ENCODE assay signal across 10 cellular contexts in the genomic region with DNA sequence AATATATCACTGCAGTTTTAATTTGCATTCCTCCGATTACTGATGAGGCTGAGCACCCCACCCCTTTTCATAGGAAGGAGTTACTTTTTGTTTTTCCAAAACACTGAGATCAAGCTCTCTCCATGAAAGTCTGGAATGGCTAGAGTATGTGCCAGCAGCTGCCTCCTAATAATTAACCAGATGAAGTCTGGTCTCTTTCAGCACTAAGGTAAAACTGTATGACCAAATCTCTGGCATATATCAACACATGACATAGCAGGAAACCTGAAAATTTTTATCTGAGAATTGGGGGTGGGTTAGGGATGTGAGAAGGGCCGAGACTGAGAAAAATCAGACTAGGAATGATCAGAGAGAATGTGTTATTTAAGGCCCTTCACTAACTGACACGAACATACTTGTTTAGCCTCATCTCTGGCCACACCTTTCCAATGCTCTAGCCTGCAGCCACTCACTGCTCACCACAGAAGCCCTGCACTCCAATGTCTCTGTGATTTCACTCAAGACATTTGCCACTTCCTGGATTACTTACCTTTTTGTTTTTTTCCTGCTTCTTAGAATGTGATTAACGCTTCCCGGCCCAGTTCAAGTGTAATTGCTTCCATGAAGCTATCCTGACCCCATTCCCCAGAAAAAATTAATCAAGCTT. TPM values are rescaled to one million over a fixed set of nuclear protein-coding genes. Genes with fewer than 3 reads are reported as not detected.
DNase-seq lines count a peak whose midpoint lies in the region; ATAC-seq, FAIRE-seq and TF ChIP-seq lines count a peak whose summit lies in the region.
"Had no signal": no experiment of that assay in that cellular context is flagged by ENCODE, and none has a peak within 500 bp of the region (broad histone marks: within the 10 kb centered on the region; RNA-seq: fewer than 3 reads in every experiment).

No MANE protein-coding gene starts in this region.

- H3K4me2 ChIP-seq in GM12878 (ENCODE audit: control insufficient read depth, insufficient read depth) (0 out of 2 replicates have a peak overlapping the region, but pooled peaks have one; percentile 23), HepG2 (ENCODE audit: low read depth, low read length) (no peak overlapping the region)

- FAIRE-seq in GM12878 (lab: Jason Lieb, UNC) (no peak), HepG2 (lab: Jason Lieb, UNC) (no peak)

- no peak overlapping the region for H2AFZ ChIP-seq in GM12878 (ENCODE audit: control insufficient read depth, low read depth, low read length)
- H2AFZ ChIP-seq in HepG2 (ENCODE audit: low read length): no peak overlapping the region

- H3K79me2 ChIP-seq in GM12878 (ENCODE audit: control insufficient read depth, insufficient read depth, low read length) (peaks cover 53% of the 10 kb centered on the region), HepG2 (ENCODE audit: insufficient read depth, low read length) (peaks cover 28% of the 10 kb centered on the region)

- no peak overlapping the region for H3K9ac ChIP-seq in GM12878 (ENCODE audit: control insufficient read depth, insufficient read depth, low read length)
- no peak overlapping the region for H3K9ac ChIP-seq in HepG2 (ENCODE audit: insufficient read depth, low read depth, low read length)

- SMC1A ChIA-PET in GM12878 (lab: Charles Lee; ENCODE audit: uncharacterized antibody, unreplicated experiment): interaction anchor here (1.0 to 24.6 kb wide), 7 partner anchors 9 to 35 kb away, joined by 3 to 470 read pairs (median 5); a partner anchor contains a TSS

- no peak for TF ChIP-seq RAD21 in GM12878 (IDR thresholded peaks at IDR 0.05; ENCODE audit: insufficient read depth, low read depth, low read length)
- TF ChIP-seq RAD21 in HepG2 (CRISPR knock-in tag; IDR thresholded peaks at IDR 0.05): no peak

- H4K20me1 ChIP-seq in GM12878 (ENCODE audit: control insufficient read depth, insufficient read depth) (no peaks in the 10 kb centered on the region), HepG2 (ENCODE audit: insufficient read depth, low read length) (no peaks in the 10 kb centered on the region; the same call in 1 of the 2 replicates)

- no peaks in the 10 kb centered on the region for H3K9me3 Mint-ChIP-seq in activated naive CD4-positive, alpha-beta T cell treated with anti-CD3 and anti-CD28 coated beads for 36 hours

- H3K36me3 ChIP-seq in GM12878 (ENCODE audit: control insufficient read depth in 2 of 2, insufficient read depth in 2 of 2, low read length in 1 of 2) (peaks cover 0 to 8% of the 10 kb centered on the region in 2 experiments; a peak in 3 of 4 replicates), HepG2 (replicated peaks in 1 of 2; ENCODE audit: control insufficient read depth in 1 of 2, insufficient read depth in 2 of 2, low read length in 2 of 2) (no peaks in the 10 kb centered on the region), thymus (ENCODE audit: control insufficient read depth, insufficient read depth) (peaks cover 2% of the 10 kb centered on the region)
- H3K36me3 ChIP-seq: colonic mucosa had no signal

- no peaks in the 10 kb centered on the region for H3K36me3 Mint-ChIP-seq in activated naive CD4-positive, alpha-beta T cell treated with anti-CD3 and anti-CD28 coated beads for 36 hours (ENCODE audit: low read depth)

- H3K4me3 Mint-ChIP-seq in activated naive CD4-positive, alpha-beta T cell treated with anti-CD3 and anti-CD28 coated beads for 36 hours: peak overlapping the region; percentile 1

- TF ChIP-seq EP300 in GM12878 (IDR thresholded peaks at IDR 0.05; ENCODE audit: borderline replicate concordance in 1 of 2, control insufficient read depth in 1 of 2, low read depth in 2 of 2, low read length in 2 of 2) (no peak), HepG2 (IDR thresholded peaks at IDR 0.05; ENCODE audit: low read depth in 2 of 2, low read length in 2 of 2) (no peak), HepG2 (CRISPR knock-in tag; IDR thresholded peaks at IDR 0.05; ENCODE audit: borderline replicate concordance) (no peak)

- peak overlapping the region; percentile 50 for H3K27ac ChIP-seq in GM12878 (ENCODE audit: control insufficient read depth, insufficient read depth)
- peak overlapping the region; percentile 20 for H3K27ac ChIP-seq in HepG2 (ENCODE audit: extremely low read length, insufficient read depth, low read length)
- peak overlapping the region; percentile 65 for H3K27ac ChIP-seq in thymus (ENCODE audit: low read depth)
- H3K27ac ChIP-seq: colonic mucosa had no signal

- H3K27me3 ChIP-seq in GM12878 (replicated peaks in 1 of 2; ENCODE audit: control insufficient read depth in 2 of 2, insufficient read depth in 2 of 2, low read length in 1 of 2): no peaks in the 10 kb centered on the region
- H3K27me3 ChIP-seq in HepG2 (ENCODE audit: control insufficient read depth in 1 of 2, insufficient read depth in 2 of 2, low read length in 2 of 2): no peaks in the 10 kb centered on the region
- H3K27me3 ChIP-seq in thymus (ENCODE audit: control insufficient read depth, insufficient read depth): no peaks in the 10 kb centered on the region
- H3K27me3 ChIP-seq: colonic mucosa had no signal

- peak; percentile 45 for DNase-seq in activated naive CD4-positive, alpha-beta T cell treated with anti-CD3 and anti-CD28 coated beads for 36 hours
- DNase-seq in activated naive CD4-positive, alpha-beta T cell treated with Interleukin-2 at 50 U/mL for 16 hours: no peak
- DNase-seq in GM12878 (ENCODE audit: low read depth, low spot score) (no peak), HepG2 (ENCODE audit: low spot score) (no peak), NCI-H1694 treated with DMSO at 0.1 percent for 48 hours (lab: John Stamatoyannopoulos, UW) (no peak), NCI-H82 (lab: John Stamatoyannopoulos, UW) (no peak)
- DNase-seq: colonic mucosa, NCI-H1930 had no signal

- TF ChIP-seq CTCF in GM12878 (IDR thresholded peaks at IDR 0.05 in 2 of 3, conservative IDR thresholded peaks at IDR 0.05 in 1 of 3; ENCODE audit: control insufficient read depth in 2 of 3, extremely low read depth in 1 of 3, insufficient read depth in 1 of 3, low read depth in 3 of 3, low read length in 3 of 3) (no peak), HepG2 (CRISPR knock-in tag; IDR thresholded peaks at IDR 0.05) (no peak)

- CTCF ChIA-PET in activated naive CD4-positive, alpha-beta T cell treated with anti-CD3 and anti-CD28 coated beads for 36 hours (lab: Charles Lee): interaction anchor here (1.0 kb wide), 1 partner anchor 68 kb away, joined by 3 read pairs; no protein-coding TSS in a partner anchor
- CTCF ChIA-PET in GM12878 (lab: Yijun Ruan, JAX): interaction anchor here (0.5 to 1.7 kb wide), 3 partner anchors 10 to 204 kb away, joined by 3 to 7 read pairs (median 4); no protein-coding TSS in a partner anchor
- CTCF ChIA-PET in HepG2 (lab: Yijun Ruan, JAX; ENCODE audit: low intra/inter-chr PET ratio, low total read pairs): no interaction called here

- intact Hi-C loops in activated naive CD4-positive, alpha-beta T cell treated with anti-CD3 and anti-CD28 coated beads for 36 hours (cut with micrococcal nuclease): no loop called here
- intact Hi-C loops in GM12878 (cut with micrococcal nuclease; ENCODE audit: unreplicated experiment): no loop called here
- intact Hi-C loops in HepG2 (cut with micrococcal nuclease; ENCODE audit: unreplicated experiment): no loop called here

- peak; percentile 67 for ATAC-seq in GM12878
- ATAC-seq in HepG2: peak; percentile 57; the same call in 2 of the 3 replicates
- ATAC-seq in GM18517 (IDR thresholded peaks at IDR 0.05; ENCODE audit: unreplicated experiment): no peak

- H3K9me3 ChIP-seq in GM12878 (replicated peaks; ENCODE audit: control insufficient read depth, insufficient read depth, low read length): no peaks in the 10 kb centered on the region
- no peaks in the 10 kb centered on the region for H3K9me3 ChIP-seq in HepG2 (ENCODE audit: low read length)
- H3K9me3 ChIP-seq in thymus (ENCODE audit: control insufficient read depth): no peaks in the 10 kb centered on the region
- H3K9me3 ChIP-seq: colonic mucosa had no signal

- 98% methylated on average over 5 of the region's 5 CpGs for WGBS in GM12878 (ENCODE audit: insufficient coverage, insufficient replicate concordance, low lambda C conversion rate, missing lambda C conversion rate)
- 79% methylated on average over 5 of the region's 5 CpGs for WGBS in HepG2 (ENCODE audit: low lambda C conversion rate)
- WGBS in thymus: 41% methylated on average over 5 of the region's 5 CpGs

- H3K4me1 ChIP-seq in GM12878 (ENCODE audit: control insufficient read depth, insufficient read depth, low read length): peaks cover 11% of the 10 kb centered on the region
- H3K4me1 ChIP-seq in HepG2 (ENCODE audit: insufficient read depth, low read length): peaks cover 16% of the 10 kb centered on the region
- H3K4me1 ChIP-seq in thymus (ENCODE audit: control insufficient read depth, insufficient read depth, low read length): no peaks in the 10 kb centered on the region
- H3K4me1 ChIP-seq: colonic mucosa had no signal

- RAD21 ChIA-PET in GM12878 (lab: Charles Lee; ENCODE audit: unreplicated experiment): interaction anchor here (0.5 to 1.3 kb wide), 3 partner anchors 19 to 101 kb away, joined by 3 to 4 read pairs (median 3); no protein-coding TSS in a partner anchor

- in situ Hi-C loops in GM12878 (cut with MboI): no loop called here
- in situ Hi-C loops in HepG2 (cut with HindIII; ENCODE audit: extremely low pct_ligation_motif_present, low pct_unique_long_range_greater_than_20kb): no loop called here

- no peak overlapping the region for H3K4me3 ChIP-seq in GM12878
- no peak overlapping the region for H3K4me3 ChIP-seq in HepG2 (replicated peaks in 1 of 3; ENCODE audit: insufficient read depth in 1 of 3, low read depth in 2 of 3, low read length in 3 of 3)
- no peak overlapping the region for H3K4me3 ChIP-seq in thymus (ENCODE audit: low read length)
- H3K4me3 ChIP-seq: colonic mucosa had no signal

- TF ChIP-seq POLR2A in GM12878 (IDR thresholded peaks at IDR 0.05; ENCODE audit: low read depth, low read length) (no peak), HepG2 (IDR thresholded peaks at IDR 0.05; ENCODE audit: insufficient read depth in 1 of 2, low read depth in 2 of 2, low read length in 2 of 2) (no peak)

- H3K4me1 Mint-ChIP-seq in activated naive CD4-positive, alpha-beta T cell treated with anti-CD3 and anti-CD28 coated beads for 36 hours (ENCODE audit: low read depth): peaks cover 47% of the 10 kb centered on the region

- H3K27ac Mint-ChIP-seq in activated naive CD4-positive, alpha-beta T cell treated with anti-CD3 and anti-CD28 coated beads for 36 hours: peak overlapping the region; percentile 71

- POLR2A ChIA-PET in GM12878 (lab: Charles Lee) (interaction anchor here (0.6 to 1.7 kb wide), 6 partner anchors 9 to 648 kb away, joined by 3 to 7 read pairs (median 6); no protein-coding TSS in a partner anchor), HepG2 (lab: Yijun Ruan, JAX) (no interaction called here)

- BruUV-seq in GM12878 (replicated peaks; lab: Mats Ljungman, UMichigan) (TSS peak; percentile 35), HepG2 (replicated peaks; lab: Mats Ljungman, UMichigan) (TSS peak; percentile 34)

- no peaks in the 10 kb centered on the region for H3K27me3 Mint-ChIP-seq in activated naive CD4-positive, alpha-beta T cell treated with anti-CD3 and anti-CD28 coated beads for 36 hours (ENCODE audit: low read depth)

RNA-seq across cellular contexts. Expression of a gene that starts 34.7 kb away (rescaled TPM):
- 100 to 1,000 TPM; 105 to 106 TPM for total RNA-seq in activated naive CD4-positive, alpha-beta T cell treated with anti-CD3 and anti-CD28 coated beads for 36 hours
- total RNA-seq in GM12878 (2013; cell fraction: nucleolus; rRNA removed): 39.0 and 40.1 TPM in 2 replicates
- total RNA-seq in GM12878 (2014; rRNA removed) (13.5 and 15.6 TPM in 2 replicates), GM12878 (2014; rRNA removed; fragmentation: Illumina TruSeq; extraction: Trizol) (18.4 TPM in 2 replicates), GM12878 (2021) (111 and 112 TPM in 2 replicates), HepG2 (2016; rRNA removed; fragmentation: Illumina TruSeq; extraction: Trizol) (10.4 and 16.9 TPM in 2 replicates)
- polyA plus RNA-seq in GM12878 (2011; ENCODE audit: low read depth): 40.7 TPM
- polyA plus RNA-seq in GM12878 (2011; rRNA removed) (20.9 and 40.8 TPM in 2 replicates), GM12878 (2014; fragmentation: Illumina TruSeq; extraction: Trizol) (67.6 and 74.8 TPM in 2 replicates), GM12878 (2014; fragmentation: Nextera tagmentation; extraction: Ambion mirVana) (1 to 10 TPM; 7.0 to 9.3 TPM), GM12878 (2014; rRNA removed) (33.4 and 43.0 TPM in 2 replicates), GM12878 (2016; fragmentation: Nextera tagmentation; extraction: Ambion mirVana) (100 to 1,000 TPM in 1 of 2 experiments, 10 to 100 TPM in 1; 98.6 to 103 TPM), HepG2 (2011; rRNA removed) (26.4 and 27.7 TPM in 2 replicates), thymus (47.4 TPM)
- 28.5 and 41.3 TPM in 2 replicates for polyA plus RNA-seq in GM12878 (2011; cell fraction: cytosol; rRNA removed)
- 41.7 and 42.5 TPM in 2 replicates for polyA plus RNA-seq in GM12878 (2011; cell fraction: nucleus; rRNA removed)
- 65.1 and 69.9 TPM in 2 replicates for polyA plus RNA-seq in GM12878 (2012)
- polyA minus RNA-seq in GM12878 (2011; rRNA and poly(A)+ RNA removed): 39.4 and 44.4 TPM in 2 replicates
- 24.8 and 27.0 TPM in 2 replicates for polyA minus RNA-seq in GM12878 (2011; cell fraction: cytosol; rRNA and poly(A)+ RNA removed)
- polyA minus RNA-seq in GM12878 (2011; cell fraction: nucleus; rRNA and poly(A)+ RNA removed): 14.0 and 24.9 TPM in 2 replicates
- total RNA-seq in HepG2 (2016; cell fraction: cytosol; rRNA removed; fragmentation: Illumina TruSeq; extraction: Trizol; ENCODE audit: low read depth): 3.7 and 4.4 TPM in 2 replicates
- 10.6 and 15.8 TPM in 2 replicates for total RNA-seq in HepG2 (2016; cell fraction: insoluble cytoplasmic fraction; rRNA removed; fragmentation: Illumina TruSeq; extraction: Trizol)
- total RNA-seq in HepG2 (2016; cell fraction: membrane; rRNA removed; fragmentation: Illumina TruSeq; extraction: Trizol): 17.2 and 17.7 TPM in 2 replicates
- total RNA-seq in HepG2 (2016; cell fraction: nucleus; rRNA removed; fragmentation: Illumina TruSeq; extraction: Trizol): 13.0 and 13.9 TPM in 2 replicates
- 16.3 and 16.7 TPM in 2 replicates for polyA plus RNA-seq in HepG2 (2011; cell fraction: cytosol; rRNA removed)
- 25.0 and 25.9 TPM in 2 replicates for polyA plus RNA-seq in HepG2 (2011; cell fraction: nucleus; rRNA removed)
- 29.4 and 35.1 TPM in 2 replicates for polyA plus RNA-seq in HepG2 (2012)
- 2.7 and 3.1 TPM in 2 replicates for polyA plus RNA-seq in HepG2 (2016; cell fraction: cytosol; fragmentation: Illumina TruSeq; extraction: Trizol; ENCODE audit: low read depth)
- 21.4 and 26.0 TPM in 2 replicates for polyA plus RNA-seq in HepG2 (2016; cell fraction: insoluble cytoplasmic fraction; fragmentation: Illumina TruSeq; extraction: Trizol; ENCODE audit: low read depth)
- 12.8 and 13.7 TPM in 2 replicates for polyA plus RNA-seq in HepG2 (2016; cell fraction: membrane; fragmentation: Illumina TruSeq; extraction: Trizol; ENCODE audit: low read depth)
- 23.0 and 25.5 TPM in 2 replicates for polyA plus RNA-seq in HepG2 (2016; cell fraction: nucleus; fragmentation: Illumina TruSeq; extraction: Trizol; ENCODE audit: insufficient read depth, low read depth)
- polyA minus RNA-seq in HepG2 (2011; rRNA and poly(A)+ RNA removed; ENCODE audit: low replicate concordance): 45.6 and 56.9 TPM in 2 replicates
- 22.2 and 26.7 TPM in 2 replicates for polyA minus RNA-seq in HepG2 (2011; cell fraction: cytosol; rRNA and poly(A)+ RNA removed)
- polyA minus RNA-seq in HepG2 (2011; cell fraction: nucleus; rRNA and poly(A)+ RNA removed): 22.0 and 23.7 TPM in 2 replicates
